Comparison of ENCODE assay signal across 9 cellular contexts in genomic region chr7:19707240-19707639, GRCh38. TPM values are rescaled to one million over a fixed set of nuclear protein-coding genes. Genes with fewer than 3 reads are reported as not detected.
A peak's percentile ranks its signal among the peaks of the same experiment; 100 is the strongest.
DNase-seq lines count a peak whose midpoint lies in the region; ATAC-seq, FAIRE-seq and TF ChIP-seq lines count a peak whose summit lies in the region.
"Had no signal": no experiment of that assay in that cellular context is flagged by ENCODE, and none has a peak within 500 bp of the region (broad histone marks: within the 10 kb centered on the region; RNA-seq: fewer than 3 reads in every experiment).

No MANE protein-coding gene starts in this region.

- POLR2A ChIA-PET in WTC11 (lab: Charles Lee) = no interaction called here

- ATAC-seq in WTC11 = no peak
- ATAC-seq in foreskin keratinocyte = no peak
- ATAC-seq in GM18498 (IDR thresholded peaks at IDR 0.05; ENCODE audit: unreplicated experiment) = no peak
- no peak for ATAC-seq in GM18517 (IDR thresholded peaks at IDR 0.05; ENCODE audit: unreplicated experiment)

- H3K4me3 Mint-ChIP-seq in WTC11 = peak overlapping the region; percentile 94

- peak overlapping the region; percentile 52 for H3K27ac ChIP-seq in foreskin keratinocyte

- no peaks in the 10 kb centered on the region for H3K9me3 Mint-ChIP-seq in WTC11

- no peak overlapping the region for H3K27ac Mint-ChIP-seq in WTC11

- no peaks in the 10 kb centered on the region for H3K27me3 ChIP-seq in foreskin keratinocyte

- peak; percentile 16 for DNase-seq in A172 (ENCODE audit: low spot score)
- no peak for DNase-seq in GM12865 (ENCODE audit: low read depth)
- no peak for DNase-seq in WTC11 (ENCODE audit: low spot score)
- no peak for DNase-seq in foreskin keratinocyte
- DNase-seq in GM19239 (ENCODE audit: insufficient read length, low spot score) = no peak
- no peak for DNase-seq in DMS 273 treated with DMSO at 0.1 percent for 48 hours (lab: John Stamatoyannopoulos, UW)
- DNase-seq: NCI-H187 treated with DMSO at 0.1 percent for 48 hours had no signal

- peak overlapping the region; percentile 81 for H3K4me3 ChIP-seq in GM12865 (ENCODE audit: low read depth, low read length)

- H3K4me1 ChIP-seq in foreskin keratinocyte = no peaks in the 10 kb centered on the region

- CTCF ChIA-PET in WTC11 (lab: Charles Lee) = no interaction called here

- H3K36me3 Mint-ChIP-seq in WTC11 = peaks cover 6% of the 10 kb centered on the region; the same call in 1 of the 2 replicates

- no peak for TF ChIP-seq CTCF in GM12865 (IDR thresholded peaks at IDR 0.05; ENCODE audit: insufficient read depth, low read depth, low read length, missing control alignments)
- no peak for TF ChIP-seq CTCF in WTC11 (IDR thresholded peaks at IDR 0.05)
- no peak for TF ChIP-seq CTCF in foreskin keratinocyte (conservative IDR thresholded peaks at IDR 0.05)

- FAIRE-seq in GM19239 (lab: Jason Lieb, UNC) = no peak

- peaks cover 34% of the 10 kb centered on the region for H3K4me1 Mint-ChIP-seq in WTC11

- peaks cover 6% of the 10 kb centered on the region; the same call in 1 of the 2 replicates for H3K27me3 Mint-ChIP-seq in WTC11 (ENCODE audit: low read depth)

TF ChIP-seq in WTC11, 78 proteins besides CTCF, POLR2A, EP300 and RAD21:
- TF ChIP-seq ATF3 (CRISPR knock-in tag; conservative IDR thresholded peaks at IDR 0.05) (no peak), ZMAT4 (CRISPR knock-in tag; IDR thresholded peaks at IDR 0.05) (no peak)

RNA-seq across cellular contexts. Expression of gene POLR1F, which starts 1.6 kb away (rescaled TPM):
- 45.4 and 53.8 TPM in 2 replicates for total RNA-seq in A172 (2014; rRNA removed; shearing (Covaris generic))
- total RNA-seq in WTC11 (2021) (18.6 to 22.3 TPM (median 19.2 TPM) in 3 replicates), foreskin keratinocyte (24.8 and 25.5 TPM in 2 replicates)
- polyA plus RNA-seq in foreskin keratinocyte = 10.1 and 11.0 TPM in 2 replicates
